In genomic region chr1:117059334-117059677, GRCh38 we compare ENCODE assay signal across 8 cellular contexts. TPM values are rescaled to one million over a fixed set of nuclear protein-coding genes. Genes with fewer than 3 reads are reported as not detected.
DNase-seq lines count a peak whose midpoint lies in the region; ATAC-seq and TF ChIP-seq lines count a peak whose summit lies in the region.

No MANE protein-coding gene starts in this region.

- H3K9ac ChIP-seq in DND-41 (ENCODE audit: low read depth, low read length) = peak overlapping the region; percentile 87

- peaks cover 54% of the 10 kb centered on the region for H3K4me1 ChIP-seq in DND-41 (ENCODE audit: insufficient read depth, low read length)

- in situ Hi-C loops in astrocyte of the cerebellum (cut with HindIII; ENCODE audit: low sequenced_read_pairs) = loop anchor here (25.0 kb wide), 2 partner anchors 228 to 322 kb away; no protein-coding TSS in a partner anchor
- in situ Hi-C loops in KBM-7 (cut with MboI; ENCODE audit: low pct_unique_long_range_greater_than_20kb, low sequenced_read_pairs) = no loop called here

- no peaks in the 10 kb centered on the region for H3K27me3 ChIP-seq in DND-41 (ENCODE audit: insufficient read depth, low read length, poor library complexity)

- H3K27ac ChIP-seq in DND-41 (ENCODE audit: low read length) = peak overlapping the region; percentile 97

- no peaks in the 10 kb centered on the region for H3K9me3 ChIP-seq in DND-41 (ENCODE audit: insufficient read depth, low read length, severe bottlenecking)

- peak; percentile 44 for ATAC-seq in DND-41 (ENCODE audit: insufficient read depth, low read depth)
- ATAC-seq in GM21528 (IDR thresholded peaks at IDR 0.05; ENCODE audit: low FRiP score, unreplicated experiment) = peak; percentile 38

- H3K4me3 ChIP-seq in DND-41 (ENCODE audit: low read depth in 1 of 2, low read length in 2 of 2) = peak overlapping the region; percentile 23 to 79
- H3K4me3 ChIP-seq in Jurkat, Clone E6-1 (ENCODE audit: low read length) = peak overlapping the region; percentile 91
- H3K4me3 ChIP-seq in astrocyte of the cerebellum (ENCODE audit: low read depth, low read length) = peak overlapping the region; percentile 80

- H4K20me1 ChIP-seq in DND-41 (ENCODE audit: insufficient read depth, low read length) = no peaks in the 10 kb centered on the region

- TF ChIP-seq CTCF in DND-41 (IDR thresholded peaks at IDR 0.05; ENCODE audit: borderline replicate concordance, extremely low read depth, low read length, poor library complexity, severe bottlenecking) (no peak), astrocyte of the cerebellum (IDR thresholded peaks at IDR 0.05; ENCODE audit: low read depth, low read length, missing control alignments) (no peak)

- DNase-seq in DND-41 = peak; percentile 80
- no peak for DNase-seq in Jurkat, Clone E6-1 (ENCODE audit: low read depth, low spot score)
- peak; percentile 45 for DNase-seq in T follicular helper cell (ENCODE audit: low read depth)
- no peak for DNase-seq in astrocyte of the cerebellum (ENCODE audit: low read depth)
- peak; percentile 64 for DNase-seq in kidney tubule cell (ENCODE audit: low spot score)
- DNase-seq in stimulated activated CD8-positive, alpha-beta memory T cell treated with anti-CD3 and anti-CD28 coated beads, Interleukin-15, amount 100 ng/mL, for 4 hours (ENCODE audit: low read depth in 2 of 2) = peak; percentile 36 to 47
- DNase-seq in KBM-7 = no peak

- H3K36me3 ChIP-seq in DND-41 (ENCODE audit: insufficient read depth, low read length) = peaks cover 28% of the 10 kb centered on the region

- H3K79me2 ChIP-seq in DND-41 (ENCODE audit: insufficient read depth, low read length) = peaks cover 59% of the 10 kb centered on the region

- H2AFZ ChIP-seq in DND-41 (ENCODE audit: low read depth, low read length) = peak overlapping the region; percentile 76

- H3K4me2 ChIP-seq in DND-41 (ENCODE audit: insufficient read depth, low read length) = peak overlapping the region; percentile 66

RNA-seq across cellular contexts. Expression of gene TTF2, which starts 0.8 kb away (rescaled TPM):
- polyA plus RNA-seq in Jurkat, Clone E6-1 (2012; ENCODE audit: insufficient read depth, insufficient read length) = 113 TPM

RNA-seq across cellular contexts. Expression of gene CD101, which starts 57.7 kb away (rescaled TPM):
- polyA plus RNA-seq in Jurkat, Clone E6-1 (2012; ENCODE audit: insufficient read depth, insufficient read length) = not detected

Comparison
In these comparisons a context has a peak if more than half of its experiments do, and no peak if none do; other contexts are left out.
1. DNase-seq: peak in DND-41 (single experiment), T follicular helper cell (single experiment), kidney tubule cell (single experiment) and stimulated activated CD8-positive, alpha-beta memory T cell treated with anti-CD3 and anti-CD28 coated beads, Interleukin-15, amount 100 ng/mL, for 4 hours (2 of 2); none in Jurkat, Clone E6-1 (single experiment), astrocyte of the cerebellum (single experiment) and KBM-7 (single experiment).
2. Peak in every context shown above with its lines, with median percentiles within 50 percentile points of each other: H3K4me3 ChIP-seq.